Comparison of ENCODE assay signal across 1 cellular context in the genomic region with DNA sequence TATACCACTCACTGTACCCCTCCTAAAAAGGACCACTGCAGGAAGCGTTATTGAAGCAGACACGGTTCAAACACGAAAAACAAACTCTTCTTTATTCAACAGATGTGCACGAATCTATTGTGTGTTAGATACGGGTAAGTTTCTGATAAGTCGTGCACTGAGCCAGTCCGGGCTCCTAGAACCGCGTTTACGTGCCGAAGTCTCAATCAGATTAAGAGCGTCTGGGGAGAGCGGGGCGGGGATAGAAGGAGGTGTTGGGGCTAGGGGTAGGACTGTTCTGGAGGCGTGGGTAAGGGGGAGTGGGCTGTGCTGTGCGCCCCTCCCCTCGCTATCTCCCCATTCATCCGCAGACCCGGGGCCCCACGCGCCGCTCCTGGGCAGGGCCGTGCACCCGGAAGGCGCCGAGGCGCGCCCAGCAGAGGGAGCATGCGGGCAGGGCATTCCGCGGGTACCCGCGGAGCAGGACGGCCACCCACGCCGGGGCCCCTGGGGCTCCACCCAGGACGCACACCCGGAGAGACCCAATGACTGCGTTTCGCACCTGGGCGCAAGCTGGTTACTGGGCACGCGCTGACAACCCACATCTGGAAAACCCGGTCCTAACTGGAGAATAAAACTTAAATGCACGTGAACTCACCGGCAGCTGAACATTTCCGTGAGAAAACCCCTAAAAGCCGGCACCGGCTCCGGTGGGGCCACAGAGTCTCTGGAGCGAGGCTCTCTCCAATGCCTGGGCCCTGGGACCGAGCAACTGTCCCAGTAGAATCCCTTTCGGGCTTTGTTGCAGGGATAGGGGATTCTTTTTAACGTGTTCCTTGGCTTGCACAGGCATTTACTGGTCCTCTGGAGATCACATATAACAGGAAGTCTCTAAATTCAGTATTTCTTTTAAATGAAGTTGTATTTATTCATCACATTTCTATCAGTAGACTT.
TF ChIP-seq lines count a peak whose summit lies in the region.

No MANE protein-coding gene starts in this region.

TF ChIP-seq in HepG2, 621 proteins besides CTCF, POLR2A, EP300 and RAD21 (continued from another document and continues in another):
- TF ChIP-seq E2F5 (CRISPR knock-in tag; conservative IDR thresholded peaks at IDR 0.05) = no peak
- no peak for TF ChIP-seq MAFF (IDR thresholded peaks at IDR 0.05; ENCODE audit: low read depth, low read length)
- no peak; the same call in 1 of the 2 replicates for TF ChIP-seq ZNF451 (CRISPR knock-in tag; IDR thresholded peaks at IDR 0.05)
- peak; percentile 30; the same call in 1 of the 2 replicates for TF ChIP-seq ZFP90 (CRISPR knock-in tag; IDR thresholded peaks at IDR 0.05; ENCODE audit: borderline replicate concordance)
- peak; percentile 81; the same call in 1 of the 2 replicates for TF ChIP-seq ZNF792 (CRISPR knock-in tag; IDR thresholded peaks at IDR 0.05)
- TF ChIP-seq YEATS4 (CRISPR knock-in tag; IDR thresholded peaks at IDR 0.05; ENCODE audit: borderline replicate concordance) = peak; percentile 53; the same call in 1 of the 2 replicates
- no peak for TF ChIP-seq IKZF1 (IDR thresholded peaks at IDR 0.05)
- TF ChIP-seq ZNF354B (CRISPR knock-in tag; IDR thresholded peaks at IDR 0.05) = no peak
- no peak for TF ChIP-seq MEF2D (CRISPR knock-in tag; IDR thresholded peaks at IDR 0.05)
- no peak for TF ChIP-seq EHMT2 (IDR thresholded peaks at IDR 0.05; ENCODE audit: borderline replicate concordance, low read depth, low read length)
- TF ChIP-seq JUN (CRISPR knock-in tag; IDR thresholded peaks at IDR 0.05) = no peak
- no peak for TF ChIP-seq DPF2 (CRISPR knock-in tag; IDR thresholded peaks at IDR 0.05; ENCODE audit: borderline replicate concordance, low read depth)
- no peak for TF ChIP-seq JUND (CRISPR knock-in tag; IDR thresholded peaks at IDR 0.05)
- TF ChIP-seq KDM2A (CRISPR knock-in tag; IDR thresholded peaks at IDR 0.05; ENCODE audit: borderline replicate concordance, low read depth) = peak; percentile 90
- no peak for TF ChIP-seq NR1H2 (CRISPR knock-in tag; IDR thresholded peaks at IDR 0.05; ENCODE audit: borderline replicate concordance, low read depth)
- TF ChIP-seq FOXK1 (CRISPR knock-in tag; IDR thresholded peaks at IDR 0.05; ENCODE audit: borderline replicate concordance, low read depth) = no peak
- TF ChIP-seq, protein P1, sequence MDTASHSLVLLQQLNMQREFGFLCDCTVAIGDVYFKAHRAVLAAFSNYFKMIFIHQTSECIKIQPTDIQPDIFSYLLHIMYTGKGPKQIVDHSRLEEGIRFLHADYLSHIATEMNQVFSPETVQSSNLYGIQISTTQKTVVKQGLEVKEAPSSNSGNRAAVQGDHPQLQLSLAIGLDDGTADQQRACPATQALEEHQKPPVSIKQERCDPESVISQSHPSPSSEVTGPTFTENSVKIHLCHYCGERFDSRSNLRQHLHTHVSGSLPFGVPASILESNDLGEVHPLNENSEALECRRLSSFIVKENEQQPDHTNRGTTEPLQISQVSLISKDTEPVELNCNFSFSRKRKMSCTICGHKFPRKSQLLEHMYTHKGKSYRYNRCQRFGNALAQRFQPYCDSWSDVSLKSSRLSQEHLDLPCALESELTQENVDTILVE (CRISPR knock-in tag; IDR thresholded peaks at IDR 0.05) = peak; percentile 46; the same call in 1 of the 2 replicates
- TF ChIP-seq AKAP8 (CRISPR knock-in tag; IDR thresholded peaks at IDR 0.05) = no peak
- TF ChIP-seq ZNF230 (CRISPR knock-in tag; IDR thresholded peaks at IDR 0.05) = no peak
- peak; percentile 82 for TF ChIP-seq MED1 (CRISPR knock-in tag; IDR thresholded peaks at IDR 0.05)
- TF ChIP-seq ZNF232 (CRISPR knock-in tag; IDR thresholded peaks at IDR 0.05; ENCODE audit: borderline replicate concordance) = peak; percentile 62; the same call in 1 of the 2 replicates
- no peak for TF ChIP-seq SCMH1 (CRISPR knock-in tag; IDR thresholded peaks at IDR 0.05; ENCODE audit: borderline replicate concordance)
- TF ChIP-seq MIXL1 (CRISPR knock-in tag; IDR thresholded peaks at IDR 0.05) = no peak
- no peak for TF ChIP-seq ADNP (CRISPR knock-in tag; IDR thresholded peaks at IDR 0.05)
- TF ChIP-seq, protein P2, sequence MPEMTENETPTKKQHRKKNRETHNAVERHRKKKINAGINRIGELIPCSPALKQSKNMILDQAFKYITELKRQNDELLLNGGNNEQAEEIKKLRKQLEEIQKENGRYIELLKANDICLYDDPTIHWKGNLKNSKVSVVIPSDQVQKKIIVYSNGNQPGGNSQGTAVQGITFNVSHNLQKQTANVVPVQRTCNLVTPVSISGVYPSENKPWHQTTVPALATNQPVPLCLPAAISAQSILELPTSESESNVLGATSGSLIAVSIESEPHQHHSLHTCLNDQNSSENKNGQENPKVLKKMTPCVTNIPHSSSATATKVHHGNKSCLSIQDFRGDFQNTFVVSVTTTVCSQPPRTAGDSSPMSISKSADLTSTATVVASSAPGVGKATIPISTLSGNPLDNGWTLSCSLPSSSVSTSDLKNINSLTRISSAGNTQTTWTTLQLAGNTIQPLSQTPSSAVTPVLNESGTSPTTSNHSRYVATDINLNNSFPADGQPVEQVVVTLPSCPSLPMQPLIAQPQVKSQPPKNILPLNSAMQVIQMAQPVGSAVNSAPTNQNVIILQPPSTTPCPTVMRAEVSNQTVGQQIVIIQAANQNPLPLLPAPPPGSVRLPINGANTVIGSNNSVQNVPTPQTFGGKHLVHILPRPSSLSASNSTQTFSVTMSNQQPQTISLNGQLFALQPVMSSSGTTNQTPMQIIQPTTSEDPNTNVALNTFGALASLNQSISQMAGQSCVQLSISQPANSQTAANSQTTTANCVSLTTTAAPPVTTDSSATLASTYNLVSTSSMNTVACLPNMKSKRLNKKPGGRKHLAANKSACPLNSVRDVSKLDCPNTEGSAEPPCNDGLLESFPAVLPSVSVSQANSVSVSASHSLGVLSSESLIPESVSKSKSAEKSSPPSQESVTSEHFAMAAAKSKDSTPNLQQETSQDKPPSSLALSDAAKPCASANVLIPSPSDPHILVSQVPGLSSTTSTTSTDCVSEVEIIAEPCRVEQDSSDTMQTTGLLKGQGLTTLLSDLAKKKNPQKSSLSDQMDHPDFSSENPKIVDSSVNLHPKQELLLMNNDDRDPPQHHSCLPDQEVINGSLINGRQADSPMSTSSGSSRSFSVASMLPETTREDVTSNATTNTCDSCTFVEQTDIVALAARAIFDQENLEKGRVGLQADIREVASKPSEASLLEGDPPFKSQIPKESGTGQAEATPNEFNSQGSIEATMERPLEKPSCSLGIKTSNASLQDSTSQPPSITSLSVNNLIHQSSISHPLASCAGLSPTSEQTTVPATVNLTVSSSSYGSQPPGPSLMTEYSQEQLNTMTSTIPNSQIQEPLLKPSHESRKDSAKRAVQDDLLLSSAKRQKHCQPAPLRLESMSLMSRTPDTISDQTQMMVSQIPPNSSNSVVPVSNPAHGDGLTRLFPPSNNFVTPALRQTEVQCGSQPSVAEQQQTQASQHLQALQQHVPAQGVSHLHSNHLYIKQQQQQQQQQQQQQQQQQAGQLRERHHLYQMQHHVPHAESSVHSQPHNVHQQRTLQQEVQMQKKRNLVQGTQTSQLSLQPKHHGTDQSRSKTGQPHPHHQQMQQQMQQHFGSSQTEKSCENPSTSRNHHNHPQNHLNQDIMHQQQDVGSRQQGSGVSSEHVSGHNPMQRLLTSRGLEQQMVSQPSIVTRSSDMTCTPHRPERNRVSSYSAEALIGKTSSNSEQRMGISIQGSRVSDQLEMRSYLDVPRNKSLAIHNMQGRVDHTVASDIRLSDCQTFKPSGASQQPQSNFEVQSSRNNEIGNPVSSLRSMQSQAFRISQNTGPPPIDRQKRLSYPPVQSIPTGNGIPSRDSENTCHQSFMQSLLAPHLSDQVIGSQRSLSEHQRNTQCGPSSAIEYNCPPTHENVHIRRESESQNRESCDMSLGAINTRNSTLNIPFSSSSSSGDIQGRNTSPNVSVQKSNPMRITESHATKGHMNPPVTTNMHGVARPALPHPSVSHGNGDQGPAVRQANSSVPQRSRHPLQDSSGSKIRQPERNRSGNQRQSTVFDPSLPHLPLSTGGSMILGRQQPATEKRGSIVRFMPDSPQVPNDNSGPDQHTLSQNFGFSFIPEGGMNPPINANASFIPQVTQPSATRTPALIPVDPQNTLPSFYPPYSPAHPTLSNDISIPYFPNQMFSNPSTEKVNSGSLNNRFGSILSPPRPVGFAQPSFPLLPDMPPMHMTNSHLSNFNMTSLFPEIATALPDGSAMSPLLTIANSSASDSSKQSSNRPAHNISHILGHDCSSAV (CRISPR knock-in tag; IDR thresholded peaks at IDR 0.05; ENCODE audit: borderline replicate concordance) = no peak
- TF ChIP-seq REST (IDR thresholded peaks at IDR 0.05; ENCODE audit: borderline replicate concordance in 1 of 2, low read depth in 1 of 2, low read length in 2 of 2) = no peak
- TF ChIP-seq ZNF142 (CRISPR knock-in tag; IDR thresholded peaks at IDR 0.05) = peak; percentile 54
- TF ChIP-seq STAG1 (CRISPR knock-in tag; IDR thresholded peaks at IDR 0.05) = peak; percentile 80
- no peak for TF ChIP-seq MAFK (conservative IDR thresholded peaks at IDR 0.05 in 1 of 2, IDR thresholded peaks at IDR 0.05 in 1 of 2; ENCODE audit: low read length in 2 of 2)
- no peak for TF ChIP-seq ZSCAN30 (CRISPR knock-in tag; IDR thresholded peaks at IDR 0.05)
- TF ChIP-seq ZNF773 (CRISPR knock-in tag; IDR thresholded peaks at IDR 0.05; ENCODE audit: borderline replicate concordance) = no peak
- TF ChIP-seq ZNF709 (CRISPR knock-in tag; IDR thresholded peaks at IDR 0.05) = no peak; the same call in 1 of the 2 replicates
- TF ChIP-seq HOXA7 (CRISPR knock-in tag; IDR thresholded peaks at IDR 0.05) = no peak
- no peak for TF ChIP-seq THYN1 (CRISPR knock-in tag; IDR thresholded peaks at IDR 0.05; ENCODE audit: borderline replicate concordance, low read depth)
- TF ChIP-seq KMT2B (CRISPR knock-in tag; IDR thresholded peaks at IDR 0.05) = peak; percentile 69; the same call in 1 of the 2 replicates
- TF ChIP-seq ZBTB20 (CRISPR knock-in tag; IDR thresholded peaks at IDR 0.05; ENCODE audit: borderline replicate concordance, low read depth) = no peak
- TF ChIP-seq ZSCAN12 (CRISPR knock-in tag; IDR thresholded peaks at IDR 0.05) = no peak
- 0 out of 2 replicates have a peak, but pooled peaks have one; percentile 13 for TF ChIP-seq ZNF747 (CRISPR knock-in tag; IDR thresholded peaks at IDR 0.05; ENCODE audit: borderline replicate concordance)
- TF ChIP-seq MZF1 (CRISPR knock-in tag; IDR thresholded peaks at IDR 0.05; ENCODE audit: borderline replicate concordance) = no peak
- no peak for TF ChIP-seq ZNF567 (CRISPR knock-in tag; IDR thresholded peaks at IDR 0.05; ENCODE audit: borderline replicate concordance)
